Comparison of ENCODE assay signal across 13 cellular contexts in the genomic region with DNA sequence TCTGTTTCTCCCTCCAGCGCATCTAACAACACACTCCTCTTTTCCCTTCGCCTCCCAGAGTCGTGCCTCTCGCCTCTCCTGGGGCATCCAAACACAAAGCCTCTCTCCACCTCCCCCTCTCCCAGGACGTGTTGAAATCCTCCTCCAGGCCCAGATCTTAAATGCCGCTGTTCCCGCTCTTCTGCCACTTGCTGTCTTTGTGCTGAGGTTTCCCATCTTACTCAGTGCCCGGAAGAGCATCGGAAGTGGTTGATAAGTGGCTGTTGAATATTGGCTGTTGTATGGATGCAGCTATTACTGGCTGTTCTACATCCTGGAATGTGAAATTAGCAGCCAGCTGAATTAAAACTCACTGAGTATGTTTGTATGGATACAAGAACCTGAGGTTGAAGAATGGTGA.
"Had no signal": no experiment of that assay in that cellular context is flagged by ENCODE, and none has a peak within 500 bp of the region (broad histone marks: within the 10 kb centered on the region; RNA-seq: fewer than 3 reads in every experiment).

No MANE protein-coding gene starts in this region.

- ATAC-seq: foreskin keratinocyte, left colon, mucosa of descending colon, natural killer cell had no signal

- H3K36me3 ChIP-seq: right atrium auricular region, transverse colon had no signal

- H3K9me3 ChIP-seq: mucosa of descending colon, right atrium auricular region, transverse colon had no signal

- H3K4me1 ChIP-seq: right atrium auricular region, transverse colon had no signal

- DNase-seq: activated naive CD8-positive, alpha-beta T cell treated with anti-CD3 and anti-CD28 coated beads, Interleukin-2, amount 10 ng/mL, durations not matched to agents 7 days and 5 days; effector CD8-positive, alpha-beta T cell; foreskin keratinocyte; left colon; mucosa of descending colon; natural killer cell; stimulated activated CD4-positive, alpha-beta T cell treated with anti-CD3 and anti-CD28 coated beads, Interleukin-4, amount 100 ng/mL, for 4 hours; stimulated activated CD8-positive, alpha-beta memory T cell treated with anti-CD3 and anti-CD28 coated beads, Interleukin-4, amount 100 ng/mL, for 48 hours; stimulated activated naive CD4-positive, alpha-beta T cell treated with Interleukin-2 at 50 U/mL for 16 hours; SW 1271; transverse colon had no signal

- H3K27me3 ChIP-seq: foreskin keratinocyte, right atrium auricular region had no signal

- H3K4me3 ChIP-seq: mucosa of descending colon, right atrium auricular region, skin epidermis, transverse colon had no signal

- H3K27ac ChIP-seq: foreskin keratinocyte, right atrium auricular region, skin epidermis, transverse colon had no signal
